9 cellular contexts compared by ENCODE assay signal in genomic region chr10:80457554-80458262, GRCh38. TPM values are rescaled to one million over a fixed set of nuclear protein-coding genes. Genes with fewer than 3 reads are reported as not detected.
DNase-seq lines count a peak whose midpoint lies in the region; FAIRE-seq and TF ChIP-seq lines count a peak whose summit lies in the region.
"Had no signal": no experiment of that assay in that cellular context is flagged by ENCODE, and none has a peak within 500 bp of the region (broad histone marks: within the 10 kb centered on the region; RNA-seq: fewer than 3 reads in every experiment).

No MANE protein-coding gene starts in this region.

- peak; percentile 22 for DNase-seq in activated T-cell treated with anti-CD3 and anti-CD28 coated beads, Interleukin-2, amount 50 U/mL, for 1 hour
- DNase-seq in activated T-cell treated with anti-CD3 and anti-CD28 coated beads, Interleukin-2, amount 50 U/mL, for 48 hours: no peak
- no peak for DNase-seq in activated T-helper 1 cell treated with anti-CD3 and anti-CD28 coated beads, Interleukin-12 subunit alpha, Interleukin-12 subunit beta, Interleukin-2, Interleukin-4 antibody, amounts not matched to agents 30 ng/mL and 10 ng/mL and 1 ng/mL, durations not matched to agents 14 hours and 24 hours and 36 hours (ENCODE audit: low spot score)
- DNase-seq in keratinocyte (ENCODE audit: low read depth, low spot score): no peak
- DNase-seq in suprapubic skin (ENCODE audit: low spot score in 2 of 2): no peak
- no peak for DNase-seq in OCI-M2 (lab: John Stamatoyannopoulos, UW; ENCODE audit: unreplicated experiment)
- no peak for DNase-seq in SHP77 treated with DMSO at 0.1 percent for 48 hours (lab: John Stamatoyannopoulos, UW)
- DNase-seq in Karpas-422: no peak

- H3K36me3 ChIP-seq in keratinocyte (ENCODE audit: control insufficient read depth in 2 of 2, extremely low read depth in 1 of 2, insufficient read depth in 2 of 2, low read length in 2 of 2) (peaks cover 2% of the 10 kb centered on the region in 2 experiments), suprapubic skin (no peaks in the 10 kb centered on the region), Karpas-422 (ENCODE audit: insufficient read depth, low read length) (no peaks in the 10 kb centered on the region)
- H3K36me3 ChIP-seq: gastroesophageal sphincter had no signal

- H3K9me3 ChIP-seq in keratinocyte (ENCODE audit: control insufficient read depth, low read depth, low read length) (no peaks in the 10 kb centered on the region), suprapubic skin (no peaks in the 10 kb centered on the region), Karpas-422 (ENCODE audit: low read length) (no peaks in the 10 kb centered on the region)
- H3K9me3 ChIP-seq: gastroesophageal sphincter had no signal

- peaks cover 19% of the 10 kb centered on the region for H4K20me1 ChIP-seq in keratinocyte (ENCODE audit: control insufficient read depth, extremely low read depth, insufficient read depth, low read length)
- H4K20me1 ChIP-seq in Karpas-422 (ENCODE audit: insufficient read depth, low read depth, low read length): peaks cover 17% of the 10 kb centered on the region; the same call in 1 of the 2 replicates

- H3K9ac ChIP-seq in keratinocyte (ENCODE audit: control insufficient read depth, extremely low read depth, insufficient read depth, low read length) (peak overlapping the region; percentile 72), Karpas-422 (ENCODE audit: low read length) (no peak overlapping the region)

- peaks cover 79% of the 10 kb centered on the region for H3K4me1 Mint-ChIP-seq in activated T-helper 1 cell treated with anti-CD3 and anti-CD28 coated beads, Interleukin-12 subunit alpha, Interleukin-12 subunit beta, Interleukin-2, Interleukin-4 antibody, amounts not matched to agents 30 ng/mL and 10 ng/mL and 1 ng/mL, durations not matched to agents 14 hours and 24 hours and 36 hours (ENCODE audit: low read depth)

- H3K27ac ChIP-seq in keratinocyte (ENCODE audit: control insufficient read depth, insufficient read depth, low read length): peak overlapping the region; percentile 84
- peak overlapping the region; percentile 88 for H3K27ac ChIP-seq in suprapubic skin
- H3K27ac ChIP-seq in Karpas-422 (ENCODE audit: low read length): no peak overlapping the region

- H3K79me2 ChIP-seq in keratinocyte (ENCODE audit: control insufficient read depth, insufficient read depth, low read length) (peaks cover 84% of the 10 kb centered on the region), Karpas-422 (ENCODE audit: low read length) (no peaks in the 10 kb centered on the region)

- TF ChIP-seq CTCF in keratinocyte (optimal IDR thresholded peaks at IDR 0.05 in 1 of 3, IDR thresholded peaks at IDR 0.05 in 1 of 3, conservative IDR thresholded peaks at IDR 0.05 in 1 of 3; ENCODE audit: extremely low read depth in 1 of 3, insufficient read depth in 2 of 3, low read length in 3 of 3) (peak; percentile 53 to 61 (median 57)), suprapubic skin (IDR thresholded peaks at IDR 0.05) (no peak)

- H2AFZ ChIP-seq in keratinocyte (ENCODE audit: control insufficient read depth, low read length) (no peak overlapping the region), Karpas-422 (ENCODE audit: low read length) (no peak overlapping the region)

- dilution Hi-C loops in keratinocyte (cut with MboI; ENCODE audit: extremely low pct_ligation_motif_present, low sequenced_read_pairs): no loop called here

- H3K36me3 Mint-ChIP-seq in activated T-helper 1 cell treated with anti-CD3 and anti-CD28 coated beads, Interleukin-12 subunit alpha, Interleukin-12 subunit beta, Interleukin-2, Interleukin-4 antibody, amounts not matched to agents 30 ng/mL and 10 ng/mL and 1 ng/mL, durations not matched to agents 14 hours and 24 hours and 36 hours (ENCODE audit: low read depth): peaks cover 17% of the 10 kb centered on the region

- H3K4me3 ChIP-seq in keratinocyte (ENCODE audit: control insufficient read depth in 2 of 3, extremely low read depth in 1 of 3, insufficient read depth in 2 of 3, low read depth in 1 of 3, low read length in 3 of 3) (peak overlapping the region; percentile 12 to 47 (median 13)), suprapubic skin (peak overlapping the region; percentile 92), Karpas-422 (ENCODE audit: low read length) (no peak overlapping the region)

- peak overlapping the region; percentile 88 for H3K27ac Mint-ChIP-seq in activated T-helper 1 cell treated with anti-CD3 and anti-CD28 coated beads, Interleukin-12 subunit alpha, Interleukin-12 subunit beta, Interleukin-2, Interleukin-4 antibody, amounts not matched to agents 30 ng/mL and 10 ng/mL and 1 ng/mL, durations not matched to agents 14 hours and 24 hours and 36 hours

- no peaks in the 10 kb centered on the region for H3K27me3 ChIP-seq in keratinocyte (ENCODE audit: control insufficient read depth, extremely low read depth, insufficient read depth, low read length)
- H3K27me3 ChIP-seq in suprapubic skin: no peaks in the 10 kb centered on the region
- H3K27me3 ChIP-seq in Karpas-422 (ENCODE audit: low read length): 0 out of 2 replicates have a peak, but pooled peaks cover 3% of the 10 kb centered on the region
- H3K27me3 ChIP-seq: gastroesophageal sphincter had no signal

- no peaks in the 10 kb centered on the region for H3K9me3 Mint-ChIP-seq in activated T-helper 1 cell treated with anti-CD3 and anti-CD28 coated beads, Interleukin-12 subunit alpha, Interleukin-12 subunit beta, Interleukin-2, Interleukin-4 antibody, amounts not matched to agents 30 ng/mL and 10 ng/mL and 1 ng/mL, durations not matched to agents 14 hours and 24 hours and 36 hours

- H3K9me2 ChIP-seq in Karpas-422 (replicated peaks; ENCODE audit: insufficient read depth, low read length): no peaks in the 10 kb centered on the region

- TF ChIP-seq POLR2A in suprapubic skin (IDR thresholded peaks at IDR 0.05): no peak

- H3K4me2 ChIP-seq in keratinocyte (ENCODE audit: control insufficient read depth, extremely low read depth, insufficient read depth, low read depth, low read length): peak overlapping the region; percentile 83
- no peak overlapping the region for H3K4me2 ChIP-seq in Karpas-422 (ENCODE audit: low read depth, low read length, poor library complexity, severe bottlenecking)

- peak overlapping the region; percentile 98 for H3K4me3 Mint-ChIP-seq in activated T-helper 1 cell treated with anti-CD3 and anti-CD28 coated beads, Interleukin-12 subunit alpha, Interleukin-12 subunit beta, Interleukin-2, Interleukin-4 antibody, amounts not matched to agents 30 ng/mL and 10 ng/mL and 1 ng/mL, durations not matched to agents 14 hours and 24 hours and 36 hours

- no peak for TF ChIP-seq EP300 in suprapubic skin (IDR thresholded peaks at IDR 0.05)

- peak; percentile 32 for FAIRE-seq in keratinocyte (lab: Jason Lieb, UNC)

- H3K9me1 ChIP-seq in keratinocyte (ENCODE audit: control insufficient read depth, extremely low read depth, insufficient read depth, low read length): peaks cover 6% of the 10 kb centered on the region

- H3K4me1 ChIP-seq in keratinocyte (ENCODE audit: control insufficient read depth, extremely low read depth, insufficient read depth, low read length): peaks cover 76% of the 10 kb centered on the region
- H3K4me1 ChIP-seq in suprapubic skin: peaks cover 86% of the 10 kb centered on the region
- peaks cover 17% of the 10 kb centered on the region for H3K4me1 ChIP-seq in Karpas-422 (ENCODE audit: low read length)

- no peaks in the 10 kb centered on the region for H3K27me3 Mint-ChIP-seq in activated T-helper 1 cell treated with anti-CD3 and anti-CD28 coated beads, Interleukin-12 subunit alpha, Interleukin-12 subunit beta, Interleukin-2, Interleukin-4 antibody, amounts not matched to agents 30 ng/mL and 10 ng/mL and 1 ng/mL, durations not matched to agents 14 hours and 24 hours and 36 hours (ENCODE audit: insufficient read depth)

- intact Hi-C loops in activated T-helper 1 cell treated with anti-CD3 and anti-CD28 coated beads, Interleukin-12 subunit alpha, Interleukin-12 subunit beta, Interleukin-2, Interleukin-4 antibody, amounts not matched to agents 30 ng/mL and 10 ng/mL and 1 ng/mL, durations not matched to agents 14 hours and 24 hours and 36 hours (cut with micrococcal nuclease): loop anchor here (10.0 kb wide), 2 partner anchors 253 to 383 kb away; partner anchors contain the start of genes ANXA11 and TMEM254

- 63% methylated on average over 6 of the region's 8 CpGs for WGBS in suprapubic skin

RNA-seq across cellular contexts. Expression of gene TSPAN14, which starts 3.6 kb away (rescaled TPM):
- 75.4 and 81.9 TPM in 2 replicates for total RNA-seq in activated T-helper 1 cell treated with anti-CD3 and anti-CD28 coated beads, Interleukin-12 subunit alpha, Interleukin-12 subunit beta, Interleukin-2, Interleukin-4 antibody, amounts not matched to agents 30 ng/mL and 10 ng/mL and 1 ng/mL, durations not matched to agents 14 hours and 24 hours and 36 hours
- polyA plus RNA-seq in keratinocyte: 71.1 to 191 TPM (median 87.0 TPM) in 3 replicates
- 24.8 TPM for polyA plus RNA-seq in keratinocyte (2011; ENCODE audit: low read depth)
- 64.9 and 73.6 TPM in 2 replicates for polyA plus RNA-seq in keratinocyte (2011; cell fraction: cytosol; rRNA removed)
- polyA plus RNA-seq in keratinocyte (2011; cell fraction: nucleus; rRNA removed): 286 and 296 TPM in 2 replicates
- 89.0 and 143 TPM in 2 replicates for polyA plus RNA-seq in keratinocyte (2012; ENCODE audit: low replicate concordance)
- polyA minus RNA-seq in keratinocyte: 94.5 to 356 TPM (median 124 TPM) in 3 replicates
- 73.1 TPM for polyA minus RNA-seq in keratinocyte (2011; cell fraction: cytosol; rRNA and poly(A)+ RNA removed)
- polyA minus RNA-seq in keratinocyte (2011; cell fraction: nucleus; rRNA and poly(A)+ RNA removed): 118 and 190 TPM in 2 replicates
- 100 to 1,000 TPM in 3 of 4 donors, 10 to 100 TPM in 1; 99.7 to 145 (median 122) TPM for total RNA-seq in suprapubic skin
- 3.4 TPM in 2 replicates for total RNA-seq in Karpas-422 (2014; rRNA removed; shearing (Covaris generic); ENCODE audit: low replicate concordance)

RNA-seq across cellular contexts. Expression of gene PRXL2A, which starts 49.4 kb away (rescaled TPM):
- 11.9 and 13.2 TPM in 2 replicates for total RNA-seq in activated T-helper 1 cell treated with anti-CD3 and anti-CD28 coated beads, Interleukin-12 subunit alpha, Interleukin-12 subunit beta, Interleukin-2, Interleukin-4 antibody, amounts not matched to agents 30 ng/mL and 10 ng/mL and 1 ng/mL, durations not matched to agents 14 hours and 24 hours and 36 hours
- polyA plus RNA-seq in keratinocyte: 50.2 to 71.6 TPM (median 53.3 TPM) in 3 replicates
- polyA plus RNA-seq in keratinocyte (2011; ENCODE audit: low read depth): 28.2 TPM
- polyA plus RNA-seq in keratinocyte (2011; cell fraction: cytosol; rRNA removed): 40.1 and 45.4 TPM in 2 replicates
- 39.3 and 51.0 TPM in 2 replicates for polyA plus RNA-seq in keratinocyte (2011; cell fraction: nucleus; rRNA removed)
- 36.5 and 39.4 TPM in 2 replicates for polyA plus RNA-seq in keratinocyte (2012; ENCODE audit: low replicate concordance)
- 7.6 to 27.0 TPM (median 20.6 TPM) in 3 replicates for polyA minus RNA-seq in keratinocyte
- polyA minus RNA-seq in keratinocyte (2011; cell fraction: cytosol; rRNA and poly(A)+ RNA removed): 16.5 TPM
- polyA minus RNA-seq in keratinocyte (2011; cell fraction: nucleus; rRNA and poly(A)+ RNA removed): 11.3 and 24.3 TPM in 2 replicates
- 100 to 1,000 TPM in 3 of 4 donors, 10 to 100 TPM in 1; 91.0 to 106 (median 105) TPM for total RNA-seq in suprapubic skin
- total RNA-seq in Karpas-422 (2014; rRNA removed; shearing (Covaris generic); ENCODE audit: low replicate concordance): 1.7 and 7.2 TPM in 2 replicates

Comparison
In these comparisons a context has a peak if more than half of its experiments do, and no peak if none do; other contexts are left out.
1. CTCF ChIP-seq: peak in keratinocyte (3 of 3); none in suprapubic skin (0 of 2).
2. RNA of gene TSPAN14, which starts 3.6 kb away (total RNA-seq): 99.7 to 145 TPM in suprapubic skin and 75.4 to 81.9 TPM in activated T-helper 1 cell treated with anti-CD3 and anti-CD28 coated beads, Interleukin-12 subunit alpha, Interleukin-12 subunit beta, Interleukin-2, Interleukin-4 antibody, amounts not matched to agents 30 ng/mL and 10 ng/mL and 1 ng/mL, durations not matched to agents 14 hours and 24 hours and 36 hours; 3.4 TPM in Karpas-422; every median in the first group is over 10 times any median in the second.